Comparison of ENCODE assay signal across 28 cellular contexts in the genomic region with DNA sequence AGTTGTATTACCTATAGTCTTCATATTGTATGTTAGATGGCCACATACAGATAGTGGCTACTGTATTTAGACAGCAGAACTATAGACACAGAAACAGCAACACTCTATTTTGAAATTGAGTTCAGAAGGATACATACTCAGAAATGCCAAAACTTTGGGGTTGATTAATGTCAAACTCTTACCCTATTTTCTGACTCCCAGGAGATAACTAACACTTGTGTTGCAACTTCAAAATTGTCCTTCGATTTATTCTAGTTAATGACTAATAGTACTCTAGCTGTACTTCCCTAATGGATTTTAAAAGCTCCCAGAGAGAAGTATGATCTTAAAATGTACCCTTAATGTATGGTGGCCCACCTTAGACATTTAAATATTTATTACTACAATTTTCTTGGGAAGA.
"Had no signal": no experiment of that assay in that cellular context is flagged by ENCODE, and none has a peak within 500 bp of the region (broad histone marks: within the 10 kb centered on the region; RNA-seq: fewer than 3 reads in every experiment).

No MANE protein-coding gene starts in this region.

- ATAC-seq: gastrocnemius medialis; left colon; left ventricle myocardium superior; lower lobe of right lung; mucosa of descending colon; stimulated activated naive CD8-positive, alpha-beta T cell treated with anti-CD3 and anti-CD28 coated beads, Interleukin-15, amount 100 ng/mL, for 72 hours; upper lobe of right lung had no signal

- H3K36me3 ChIP-seq: esophagus muscularis mucosa, gastrocnemius medialis, lower lobe of right lung, neural progenitor cell, prostate gland, suprapubic skin, transverse colon, upper lobe of right lung, uterus had no signal

- H3K27me3 ChIP-seq: esophagus muscularis mucosa, gastrocnemius medialis, hepatocyte, neural progenitor cell, suprapubic skin, transverse colon, upper lobe of right lung, uterus had no signal

- H3K4me1 ChIP-seq: gastrocnemius medialis, lower lobe of right lung, neural progenitor cell, prostate gland, suprapubic skin, transverse colon, upper lobe of right lung, uterus had no signal

- H3K9ac ChIP-seq: neural progenitor cell had no signal

- H3K9me3 Mint-ChIP-seq: naive B cell; nephron; neural progenitor cell; stimulated activated naive CD8-positive, alpha-beta T cell treated with anti-CD3 and anti-CD28 coated beads, Interleukin-15, amount 100 ng/mL, for 72 hours had no signal

- H3K4me3 ChIP-seq: coronary artery, esophagus muscularis mucosa, gastrocnemius medialis, hepatocyte, lower lobe of right lung, mucosa of descending colon, neural progenitor cell, prostate gland, suprapubic skin, transverse colon, upper lobe of right lung, uterus had no signal

- H2AFZ ChIP-seq: hepatocyte, neural progenitor cell had no signal

- H3K27ac Mint-ChIP-seq: naive B cell; nephron; neural progenitor cell; stimulated activated naive CD8-positive, alpha-beta T cell treated with anti-CD3 and anti-CD28 coated beads, Interleukin-15, amount 100 ng/mL, for 72 hours had no signal

- H3K36me3 Mint-ChIP-seq: naive B cell, neural progenitor cell had no signal

- DNase-seq: dermis blood vessel endothelial cell; effector memory CD4-positive, alpha-beta T cell; gastrocnemius medialis; head of caudate nucleus; islet precursor cell; kidney glomerular epithelial cell; left colon; left ventricle myocardium superior; lower lobe of right lung; mucosa of descending colon; naive B cell; small intestine; stimulated activated CD4-positive, alpha-beta T cell treated with anti-CD3 and anti-CD28 coated beads, Interleukin-15, amount 100 ng/mL, for 24 hours; stimulated activated CD4-positive, alpha-beta T cell treated with anti-CD3 and anti-CD28 coated beads, Interleukin-2, amount 100 ng/mL, for 48 hours; stimulated activated CD8-positive, alpha-beta memory T cell treated with anti-CD3 and anti-CD28 coated beads, Interleukin-4, amount 100 ng/mL, for 48 hours; stimulated activated naive CD4-positive, alpha-beta T cell; stimulated activated naive CD8-positive, alpha-beta T cell treated with anti-CD3 and anti-CD28 coated beads, Interleukin-15, amount 100 ng/mL, for 72 hours; transverse colon; upper lobe of right lung; uterus had no signal

- H3K27ac ChIP-seq: coronary artery, esophagus muscularis mucosa, gastrocnemius medialis, hepatocyte, lower lobe of right lung, neural progenitor cell, prostate gland, suprapubic skin, transverse colon, upper lobe of right lung, uterus had no signal

- H3K4me2 ChIP-seq: hepatocyte, neural progenitor cell had no signal

- FAIRE-seq: endothelial cell of umbilical vein, small intestine had no signal

- H3K9me3 ChIP-seq: esophagus muscularis mucosa, gastrocnemius medialis, lower lobe of right lung, mucosa of descending colon, prostate gland, suprapubic skin, transverse colon, upper lobe of right lung, uterus had no signal

- H3K79me2 ChIP-seq: hepatocyte had no signal

- H3K4me3 Mint-ChIP-seq: naive B cell; nephron; neural progenitor cell; stimulated activated naive CD8-positive, alpha-beta T cell treated with anti-CD3 and anti-CD28 coated beads, Interleukin-15, amount 100 ng/mL, for 72 hours had no signal

- H3K4me1 Mint-ChIP-seq: naive B cell; nephron; neural progenitor cell; stimulated activated naive CD8-positive, alpha-beta T cell treated with anti-CD3 and anti-CD28 coated beads, Interleukin-15, amount 100 ng/mL, for 72 hours had no signal
